ENCODE assay signal across 9 cellular contexts in the genomic region with DNA sequence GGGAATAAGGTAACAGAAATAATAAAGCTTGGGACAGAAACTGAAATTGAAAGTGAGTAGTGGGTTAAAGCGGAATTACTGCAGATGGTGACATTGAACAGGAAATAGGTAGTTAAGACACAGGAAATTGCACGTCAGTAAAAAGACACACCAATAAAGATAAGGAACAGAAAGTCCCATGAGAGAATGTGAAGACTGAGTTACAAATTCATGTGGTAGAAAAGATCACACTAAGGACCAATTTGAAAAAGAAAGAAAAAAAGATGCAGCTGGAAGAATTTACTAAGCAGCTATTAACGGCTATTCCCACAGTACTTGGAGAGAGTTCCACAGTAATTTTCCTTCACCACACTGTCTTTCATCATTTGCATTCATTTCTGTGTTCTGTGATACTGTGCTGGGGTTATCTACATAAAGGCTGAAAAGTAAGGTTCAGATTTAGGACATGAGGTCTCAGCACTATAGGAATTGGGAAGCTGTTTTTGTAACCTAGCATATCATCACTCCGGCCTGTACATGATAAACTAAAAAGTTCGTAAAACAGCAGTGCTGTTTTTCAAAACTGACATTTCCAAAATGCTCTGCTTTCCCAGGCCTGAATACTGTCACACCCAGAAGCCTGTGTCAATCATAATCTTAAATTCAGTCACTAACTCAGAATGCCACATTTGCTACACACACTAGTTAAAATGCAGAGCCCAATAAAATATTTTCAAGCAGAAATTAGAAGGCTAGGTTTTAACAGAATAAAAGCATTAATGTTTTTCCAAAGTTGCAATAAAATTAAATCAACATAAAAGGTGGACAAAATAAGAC. TPM values are rescaled to one million over a fixed set of nuclear protein-coding genes. Genes with fewer than 3 reads are reported as not detected.
DNase-seq lines count a peak whose midpoint lies in the region; ATAC-seq and TF ChIP-seq lines count a peak whose summit lies in the region.
"Had no signal": no experiment of that assay in that cellular context is flagged by ENCODE, and none has a peak within 500 bp of the region (broad histone marks: within the 10 kb centered on the region; RNA-seq: fewer than 3 reads in every experiment).

No MANE protein-coding gene starts in this region.

- H3K9me3 ChIP-seq in GM23248 (ENCODE audit: low read depth): no peaks in the 10 kb centered on the region
- no peaks in the 10 kb centered on the region for H3K9me3 ChIP-seq in naive thymus-derived CD4-positive, alpha-beta T cell (ENCODE audit: control insufficient read depth in 2 of 3, low read length in 3 of 3)
- H3K9me3 ChIP-seq: SJSA1 had no signal

- H3F3A ChIP-seq in GM23248 (ENCODE audit: insufficient read depth): 0 out of 2 replicates have a peak, but pooled peaks cover 13% of the 10 kb centered on the region

- peak overlapping the region; percentile 46 for H3K4me2 ChIP-seq in GM23248 (ENCODE audit: unreplicated experiment)

- intact Hi-C loops in naive thymus-derived CD4-positive, alpha-beta T cell (cut with micrococcal nuclease): loop anchor here (1.0 to 10.0 kb wide), 8 partner anchors 17 to 1837 kb away; a partner anchor contains a TSS

- H3K27me3 Mint-ChIP-seq in chondrocyte (ENCODE audit: low read depth): no peaks in the 10 kb centered on the region
- no peaks in the 10 kb centered on the region for H3K27me3 Mint-ChIP-seq in naive thymus-derived CD4-positive, alpha-beta T cell

- DNase-seq in GM23248 (no peak), Kasumi-1 (lab: John Stamatoyannopoulos, UW) (peak; percentile 91 to 96), chondrocyte (ENCODE audit: low spot score) (no peak), NCI-H526 treated with DMSO at 0.1 percent for 48 hours (lab: John Stamatoyannopoulos, UW) (no peak), NCI-H2196 (lab: John Stamatoyannopoulos, UW; ENCODE audit: unreplicated experiment) (no peak)
- DNase-seq in naive thymus-derived CD4-positive, alpha-beta T cell: peak in 7 of 9 donors; percentile 65 to 83 (median 80)
- no peak for DNase-seq in stimulated activated CD8-positive, alpha-beta memory T cell treated with anti-CD3 and anti-CD28 coated beads, Interleukin-4, amount 100 ng/mL, for 48 hours

- CTCF ChIA-PET in naive thymus-derived CD4-positive, alpha-beta T cell (lab: Charles Lee): interaction anchor here (0.6 to 1.6 kb wide), 2 partner anchors 8 to 242 kb away, joined by 3 to 5 read pairs; no protein-coding TSS in a partner anchor

- no peaks in the 10 kb centered on the region for H4K20me1 ChIP-seq in GM23248 (ENCODE audit: insufficient read depth)

- H3K27ac Mint-ChIP-seq in chondrocyte (ENCODE audit: unreplicated experiment): peak overlapping the region; percentile 50
- peak overlapping the region; percentile 90 to 98 (median 94) for H3K27ac Mint-ChIP-seq in naive thymus-derived CD4-positive, alpha-beta T cell

- POLR2A ChIA-PET in naive thymus-derived CD4-positive, alpha-beta T cell (lab: Charles Lee): interaction anchor here (0.6 to 1.7 kb wide), 3 partner anchors 18 to 89 kb away, joined by 3 to 4 read pairs (median 4); no protein-coding TSS in a partner anchor

- peaks cover 27% of the 10 kb centered on the region for H3K4me1 Mint-ChIP-seq in chondrocyte (ENCODE audit: low read depth)
- peaks cover 15 to 49% (median 39%) of the 10 kb centered on the region in 7 donors for H3K4me1 Mint-ChIP-seq in naive thymus-derived CD4-positive, alpha-beta T cell

- H3K9me2 ChIP-seq in GM23248 (ENCODE audit: insufficient read depth): no peaks in the 10 kb centered on the region; the same call in 1 of the 2 replicates

- 92 to 94% methylated on average over 5 of the region's 5 CpGs for WGBS in GM23248 (ENCODE audit: low coverage in 1 of 2, low lambda C conversion rate in 2 of 2, missing lambda C conversion rate in 2 of 2), 2 experiments

- H3K9me3 Mint-ChIP-seq in chondrocyte (ENCODE audit: low read depth): peaks cover 5% of the 10 kb centered on the region
- H3K9me3 Mint-ChIP-seq in naive thymus-derived CD4-positive, alpha-beta T cell: peaks cover 0 to 10% (median 0%) of the 10 kb centered on the region in 11 donors

- peaks cover 6% of the 10 kb centered on the region for H3K36me3 Mint-ChIP-seq in chondrocyte (ENCODE audit: low read depth)
- peaks cover 0 to 48% (median 33%) of the 10 kb centered on the region in 5 donors for H3K36me3 Mint-ChIP-seq in naive thymus-derived CD4-positive, alpha-beta T cell

- 0 out of 2 replicates have a peak, but pooled peaks cover 13% of the 10 kb centered on the region for H3K79me2 ChIP-seq in GM23248 (ENCODE audit: insufficient read depth)

- no peak for TF ChIP-seq CTCF in chondrocyte (IDR thresholded peaks at IDR 0.05)

- peak; percentile 92 for ATAC-seq in GM18502 (IDR thresholded peaks at IDR 0.05; ENCODE audit: poor library complexity, unreplicated experiment)
- ATAC-seq in naive thymus-derived CD4-positive, alpha-beta T cell: peak; percentile 98

- in situ Hi-C loops in GM23248 (cut with MboI): no loop called here

- no peak overlapping the region for H3K4me3 ChIP-seq in GM23248
- peak overlapping the region; percentile 54 for H3K4me3 ChIP-seq in naive thymus-derived CD4-positive, alpha-beta T cell (ENCODE audit: low read length)
- H3K4me3 ChIP-seq: SJSA1 had no signal

- H3K4me3 Mint-ChIP-seq in chondrocyte (ENCODE audit: unreplicated experiment): no peak overlapping the region
- H3K4me3 Mint-ChIP-seq in naive thymus-derived CD4-positive, alpha-beta T cell: peak overlapping the region; percentile 73 to 96 (median 88)

- H3K4me1 ChIP-seq in GM23248 (ENCODE audit: insufficient read depth): peaks cover 40% of the 10 kb centered on the region
- H3K4me1 ChIP-seq in naive thymus-derived CD4-positive, alpha-beta T cell (ENCODE audit: control insufficient read depth in 2 of 2, insufficient read depth in 2 of 2, low read length in 2 of 2): peaks cover 12 to 14% of the 10 kb centered on the region in 2 donors

- H3K27ac ChIP-seq in GM23248: no peak overlapping the region
- peak overlapping the region; percentile 76 for H3K27ac ChIP-seq in naive thymus-derived CD4-positive, alpha-beta T cell (ENCODE audit: low read depth, low read length)
- H3K27ac ChIP-seq: SJSA1 had no signal

- no peak overlapping the region for H2AFZ ChIP-seq in GM23248

- no peak overlapping the region for H3K9ac ChIP-seq in GM23248

- no peaks in the 10 kb centered on the region for H3K27me3 ChIP-seq in GM23248 (replicated peaks; ENCODE audit: insufficient read depth)
- H3K27me3 ChIP-seq in naive thymus-derived CD4-positive, alpha-beta T cell (ENCODE audit: control insufficient read depth in 2 of 2, insufficient read depth in 2 of 2, low read length in 2 of 2): no peaks in the 10 kb centered on the region
- H3K27me3 ChIP-seq: SJSA1 had no signal

- no peaks in the 10 kb centered on the region; the same call in 1 of the 2 replicates for H3K36me3 ChIP-seq in GM23248 (ENCODE audit: low read depth)
- no peaks in the 10 kb centered on the region for H3K36me3 ChIP-seq in naive thymus-derived CD4-positive, alpha-beta T cell (ENCODE audit: control insufficient read depth in 2 of 3, insufficient read depth in 3 of 3, low read length in 3 of 3)

RNA-seq across cellular contexts. Expression of a gene that starts 42.9 kb away (rescaled TPM):
- 13.0 and 19.2 TPM in 2 replicates for total RNA-seq in GM23248 (2014; rRNA removed; shearing (Covaris generic))
- 8.1 and 9.9 TPM in 2 replicates for polyA plus RNA-seq in GM23248 (2016; fragmentation: Nextera tagmentation; extraction: Ambion mirVana)
- 9.9 to 14.7 TPM (median 11.2 TPM) in 3 replicates for total RNA-seq in chondrocyte
- total RNA-seq in naive thymus-derived CD4-positive, alpha-beta T cell: 10 to 100 TPM; 17.7 to 28.1 (median 23.3) TPM
- polyA plus RNA-seq in naive thymus-derived CD4-positive, alpha-beta T cell: 10 to 100 TPM; 14.0 to 15.1 TPM

Comparison
In these comparisons a context has a peak if more than half of its experiments do, and no peak if none do; other contexts are left out.
1. DNase-seq: peak in Kasumi-1 (2 of 2) and naive thymus-derived CD4-positive, alpha-beta T cell (7 of 9); none in GM23248 (single experiment), chondrocyte (single experiment), NCI-H526 treated with DMSO at 0.1 percent for 48 hours (single experiment), NCI-H2196 (single experiment) and stimulated activated CD8-positive, alpha-beta memory T cell treated with anti-CD3 and anti-CD28 coated beads, Interleukin-4, amount 100 ng/mL, for 48 hours (single experiment).